9 cellular contexts compared by ENCODE assay signal in the genomic region with DNA sequence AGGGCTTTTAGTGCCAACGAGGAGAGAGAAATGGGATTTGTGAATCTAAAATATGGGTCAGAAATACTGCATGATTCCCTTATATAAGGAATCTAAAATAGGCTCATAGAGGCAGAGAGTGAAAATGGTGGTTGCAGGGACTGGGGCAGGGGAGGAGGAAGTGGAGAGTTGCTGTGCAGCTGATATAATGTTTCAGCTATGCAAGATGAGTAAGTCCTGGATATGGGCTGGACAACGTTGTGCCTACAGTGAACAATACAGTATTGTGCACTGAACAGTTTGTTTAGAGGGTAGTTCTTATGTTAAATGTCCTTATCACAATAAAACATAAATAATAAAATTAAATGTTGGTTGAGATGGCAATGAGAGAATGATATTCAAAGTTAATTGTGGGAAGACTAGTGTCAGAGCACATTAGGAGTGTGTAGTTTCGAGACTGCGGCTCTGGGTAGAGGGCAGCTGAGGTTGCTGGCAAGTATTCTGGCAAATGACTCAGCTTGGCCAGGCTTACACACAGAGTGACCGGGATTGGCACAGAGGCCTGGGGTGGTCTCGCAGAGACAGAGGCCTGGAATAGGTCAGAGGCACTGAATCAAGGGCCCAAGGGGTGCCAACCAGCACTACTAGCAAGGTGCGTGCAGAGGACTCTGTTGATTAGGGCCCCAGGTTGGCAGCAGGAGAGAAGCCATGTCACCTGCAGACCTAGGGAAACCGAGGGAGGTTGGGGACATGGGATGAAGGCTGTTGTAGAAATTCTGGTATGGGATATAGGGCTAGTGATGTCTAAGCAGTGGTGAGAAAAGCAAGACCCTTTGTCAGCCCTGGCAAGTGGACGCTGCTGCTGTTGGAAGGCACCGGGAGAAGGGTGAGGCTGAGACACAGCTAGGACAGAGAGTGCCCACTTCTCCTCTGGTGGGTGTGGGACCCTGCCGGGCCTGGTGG. TPM values are rescaled to one million over a fixed set of nuclear protein-coding genes. Genes with fewer than 3 reads are reported as not detected.
DNase-seq lines count a peak whose midpoint lies in the region; ATAC-seq and TF ChIP-seq lines count a peak whose summit lies in the region.
"Had no signal": no experiment of that assay in that cellular context is flagged by ENCODE, and none has a peak within 500 bp of the region (broad histone marks: within the 10 kb centered on the region; RNA-seq: fewer than 3 reads in every experiment).

No MANE protein-coding gene starts in this region.

- no peaks in the 10 kb centered on the region for H3K27me3 Mint-ChIP-seq in activated T-cell treated with anti-CD3 and anti-CD28 coated beads, Interleukin-2, amount 50 U/mL, for 4 hours (ENCODE audit: low read depth)

- no peaks in the 10 kb centered on the region for H3K27me3 ChIP-seq in ascending aorta
- H3K27me3 ChIP-seq in thymus (ENCODE audit: control insufficient read depth, insufficient read depth): no peaks in the 10 kb centered on the region

- H3K4me1 Mint-ChIP-seq in activated T-cell treated with anti-CD3 and anti-CD28 coated beads, Interleukin-2, amount 50 U/mL, for 4 hours (ENCODE audit: low read depth): peaks cover 2% of the 10 kb centered on the region

- H3K9me3 ChIP-seq in ascending aorta: no peaks in the 10 kb centered on the region
- no peaks in the 10 kb centered on the region for H3K9me3 ChIP-seq in thymus (ENCODE audit: control insufficient read depth)

- H3K4me3 ChIP-seq in ascending aorta (peak overlapping the region; percentile 2 to 45), thymus (ENCODE audit: low read length) (no peak overlapping the region)

- TF ChIP-seq CTCF in ascending aorta (IDR thresholded peaks at IDR 0.05): no peak

- H3K9me3 Mint-ChIP-seq in activated T-cell treated with anti-CD3 and anti-CD28 coated beads, Interleukin-2, amount 50 U/mL, for 4 hours: no peaks in the 10 kb centered on the region
- H3K9me3 Mint-ChIP-seq: T-helper 1 cell treated with Interleukin-12 subunit alpha and Interleukin-12 subunit beta and Interleukin-4 antibody, amounts not matched to agents 30 μg/mL and 1 μg/mL, for 36 hours had no signal

- peak overlapping the region; percentile 89 to 91 for H3K27ac ChIP-seq in ascending aorta
- H3K27ac ChIP-seq in thymus (ENCODE audit: low read depth): peak overlapping the region; percentile 56

- ATAC-seq in GM18867 (IDR thresholded peaks at IDR 0.05; ENCODE audit: unreplicated experiment): peak; percentile 55
- peak; percentile 63 for ATAC-seq in HG03442 (IDR thresholded peaks at IDR 0.05; ENCODE audit: unreplicated experiment)
- ATAC-seq in activated T-cell treated with anti-CD3 and anti-CD28 coated beads, Interleukin-2, amount 50 U/mL, for 4 hours: no peak

- H3K4me1 ChIP-seq in ascending aorta (peaks cover 47 to 72% of the 10 kb centered on the region in 2 donors), thymus (ENCODE audit: control insufficient read depth, insufficient read depth, low read length) (peaks cover 5% of the 10 kb centered on the region)

- DNase-seq in ascending aorta (ENCODE audit: low spot score in 2 of 2) (peak in 1 of 2 donors; percentile 91), islet precursor cell (peak; percentile 83), SHP77 (lab: John Stamatoyannopoulos, UW) (no peak)
- DNase-seq in activated CD8-positive, alpha-beta memory T cell treated with anti-CD3 and anti-CD28 coated beads, Interleukin-2, amount 50 U/mL, for 4 hours: no peak
- DNase-seq in activated T-cell treated with anti-CD3 and anti-CD28 coated beads, Interleukin-2, amount 50 U/mL, for 4 hours: no peak

- intact Hi-C loops in ascending aorta (cut with DNase I): no loop called here

- H3K4me3 Mint-ChIP-seq in activated T-cell treated with anti-CD3 and anti-CD28 coated beads, Interleukin-2, amount 50 U/mL, for 4 hours: no peak overlapping the region
- H3K4me3 Mint-ChIP-seq: T-helper 1 cell treated with Interleukin-12 subunit alpha and Interleukin-12 subunit beta and Interleukin-4 antibody, amounts not matched to agents 30 μg/mL and 1 μg/mL, for 36 hours had no signal

- no peaks in the 10 kb centered on the region for H3K36me3 Mint-ChIP-seq in activated T-cell treated with anti-CD3 and anti-CD28 coated beads, Interleukin-2, amount 50 U/mL, for 4 hours (ENCODE audit: insufficient read depth)

- WGBS in thymus: 87% methylated on average over 11 of the region's 11 CpGs

- H3K36me3 ChIP-seq in ascending aorta (peaks cover 6 to 20% of the 10 kb centered on the region in 2 donors), thymus (ENCODE audit: control insufficient read depth, insufficient read depth) (no peaks in the 10 kb centered on the region)

RNA-seq across cellular contexts. Expression of gene DEPP1, which starts 2.8 kb away (rescaled TPM):
- total RNA-seq in ascending aorta: 309 TPM
- 51.6 TPM for polyA plus RNA-seq in thymus
- total RNA-seq in activated T-cell treated with anti-CD3 and anti-CD28 coated beads, Interleukin-2, amount 50 U/mL, for 4 hours: under 1 TPM; 0.20 to 0.24 (median 0.22) TPM

RNA-seq across cellular contexts. Expression of gene ZNF22, which starts 19.3 kb away (rescaled TPM):
- 1.6 TPM for total RNA-seq in ascending aorta
- 51.7 TPM for polyA plus RNA-seq in thymus
- 10 to 100 TPM; 16.4 to 22.9 (median 22.7) TPM for total RNA-seq in activated T-cell treated with anti-CD3 and anti-CD28 coated beads, Interleukin-2, amount 50 U/mL, for 4 hours

RNA-seq across cellular contexts. Expression of gene RASSF4, which starts 21.8 kb away (rescaled TPM):
- total RNA-seq in ascending aorta: 40.0 TPM
- polyA plus RNA-seq in thymus: 50.0 TPM
- total RNA-seq in activated T-cell treated with anti-CD3 and anti-CD28 coated beads, Interleukin-2, amount 50 U/mL, for 4 hours: under 1 TPM; 0.28 to 0.61 (median 0.33) TPM

Comparison
In these comparisons a context has a peak if more than half of its experiments do, and no peak if none do; other contexts are left out.
1. ATAC-seq: peak in GM18867 (single experiment) and HG03442 (single experiment); none in activated T-cell treated with anti-CD3 and anti-CD28 coated beads, Interleukin-2, amount 50 U/mL, for 4 hours (0 of 2).
2. RNA of gene DEPP1, which starts 2.8 kb away (total RNA-seq): 309 TPM in ascending aorta (single experiment); 0.20 to 0.24 TPM in activated T-cell treated with anti-CD3 and anti-CD28 coated beads, Interleukin-2, amount 50 U/mL, for 4 hours; every median in the first group is over 100 times any median in the second.
3. RNA of gene RASSF4, which starts 21.8 kb away (total RNA-seq): 40.0 TPM in ascending aorta (single experiment); 0.28 to 0.61 TPM in activated T-cell treated with anti-CD3 and anti-CD28 coated beads, Interleukin-2, amount 50 U/mL, for 4 hours; every median in the first group is over 10 times any median in the second.